ENCODE assay signal across 26 cellular contexts in the genomic region with DNA sequence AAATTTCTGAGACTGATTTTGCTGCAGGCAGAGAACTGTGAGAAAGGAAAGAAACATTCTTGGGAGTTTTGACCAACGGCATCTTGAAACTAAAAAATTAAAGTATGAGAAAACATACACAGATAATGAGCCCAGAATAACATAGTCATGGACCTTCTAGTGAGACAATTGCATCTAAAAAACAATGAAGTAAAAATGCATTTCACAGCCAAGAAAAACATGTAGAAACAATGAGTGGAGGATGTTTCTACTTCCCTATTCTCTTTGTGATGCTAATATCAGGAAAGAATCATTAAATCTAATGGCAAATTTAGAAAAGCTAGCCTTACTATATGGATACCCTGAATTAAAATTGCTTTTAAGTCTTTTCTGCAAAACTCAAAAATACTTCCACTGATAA. TPM values are rescaled to one million over a fixed set of nuclear protein-coding genes. Genes with fewer than 3 reads are reported as not detected.
DNase-seq lines count a peak whose midpoint lies in the region; ATAC-seq, FAIRE-seq and TF ChIP-seq lines count a peak whose summit lies in the region.
"Had no signal": no experiment of that assay in that cellular context is flagged by ENCODE, and none has a peak within 500 bp of the region (broad histone marks: within the 10 kb centered on the region; RNA-seq: fewer than 3 reads in every experiment).

No MANE protein-coding gene starts in this region.

- no peak overlapping the region for H3K4me3 Mint-ChIP-seq in GM23338
- no peak overlapping the region for H3K4me3 Mint-ChIP-seq in CD8-positive, alpha-beta T cell
- H3K4me3 Mint-ChIP-seq: CD14-positive monocyte; CD4-positive, alpha-beta T cell; HFFc6 had no signal

- H3K27me3 ChIP-seq in GM23338 (ENCODE audit: insufficient read depth) (no peaks in the 10 kb centered on the region), adipocyte (replicated peaks; ENCODE audit: control insufficient read depth, insufficient read depth, low read length) (no peaks in the 10 kb centered on the region), endothelial cell of umbilical vein (ENCODE audit: control insufficient read depth in 2 of 2, insufficient read depth in 2 of 2, low read length in 2 of 2) (no peaks in the 10 kb centered on the region)
- no peaks in the 10 kb centered on the region for H3K27me3 ChIP-seq in CD8-positive, alpha-beta T cell (ENCODE audit: insufficient read depth, low read length)
- H3K27me3 ChIP-seq: BE2C; BLaER1 treated with 17β-estradiol and CSF1 and Interleukin-3, amounts not matched to agents 10 nM and 100 nM had no signal

- CTCF ChIA-PET in endothelial cell of umbilical vein (lab: Charles Lee): no interaction called here
- CTCF ChIA-PET in CD8-positive, alpha-beta T cell (lab: Charles Lee): no interaction called here

- H4K20me1 ChIP-seq in GM23338 (replicated peaks; ENCODE audit: insufficient read depth) (no peaks in the 10 kb centered on the region), endothelial cell of umbilical vein (replicated peaks; ENCODE audit: control insufficient read depth, extremely low read depth, insufficient read depth, low read length) (no peaks in the 10 kb centered on the region)
- H4K20me1 ChIP-seq: BLaER1 treated with 17β-estradiol and CSF1 and Interleukin-3, amounts not matched to agents 10 nM and 100 nM had no signal

- no peak for FAIRE-seq in endothelial cell of umbilical vein (lab: Jason Lieb, UNC)
- FAIRE-seq: GM12878, H54 had no signal

- H3K4me1 ChIP-seq in GM23338 (ENCODE audit: insufficient read depth) (peaks cover 11% of the 10 kb centered on the region), adipocyte (ENCODE audit: control insufficient read depth, insufficient read depth, low read length) (peaks cover under 1% of the 10 kb centered on the region), endothelial cell of umbilical vein (ENCODE audit: control insufficient read depth, extremely low read depth, insufficient read depth, low read length) (peaks cover 4% of the 10 kb centered on the region)
- no peaks in the 10 kb centered on the region for H3K4me1 ChIP-seq in CD8-positive, alpha-beta T cell (ENCODE audit: insufficient read depth, low read length)
- H3K4me1 ChIP-seq: A549, BE2C, Caco-2, HAP-1 had no signal

- peak overlapping the region; percentile 6; the same call in 1 of the 2 replicates for H3K4me2 ChIP-seq in GM23338
- H3K4me2 ChIP-seq in endothelial cell of umbilical vein (ENCODE audit: insufficient read depth, low read length): peak overlapping the region; percentile 12
- H3K4me2 ChIP-seq: A549; BLaER1 treated with 17β-estradiol and CSF1 and Interleukin-3, amounts not matched to agents 10 nM and 100 nM had no signal

- H3K36me3 Mint-ChIP-seq in GM23338 (ENCODE audit: low read depth): peaks cover 3% of the 10 kb centered on the region; the same call in 1 of the 3 replicates
- H3K36me3 Mint-ChIP-seq in CD8-positive, alpha-beta T cell: no peaks in the 10 kb centered on the region
- H3K36me3 Mint-ChIP-seq: CD14-positive monocyte had no signal

- no peaks in the 10 kb centered on the region for H3F3A ChIP-seq in GM23338 (replicated peaks; ENCODE audit: low read depth)

- dilution Hi-C loops in endothelial cell of umbilical vein (cut with MboI; ENCODE audit: extremely low pct_ligation_motif_present, low sequenced_read_pairs): no loop called here

- no peaks in the 10 kb centered on the region for H3K27me3 Mint-ChIP-seq in GM23338 (ENCODE audit: insufficient read depth, low read depth, poor library complexity)
- peaks cover 11% of the 10 kb centered on the region for H3K27me3 Mint-ChIP-seq in CD8-positive, alpha-beta T cell (ENCODE audit: low read depth)

- peak overlapping the region; percentile 78 for H3K27ac Mint-ChIP-seq in GM23338
- H3K27ac Mint-ChIP-seq in CD8-positive, alpha-beta T cell: no peak overlapping the region
- H3K27ac Mint-ChIP-seq: CD14-positive monocyte; CD4-positive, alpha-beta T cell; HFFc6 had no signal

- no peaks in the 10 kb centered on the region for H3K79me2 ChIP-seq in GM23338 (replicated peaks; ENCODE audit: insufficient read depth)
- H3K79me2 ChIP-seq in endothelial cell of umbilical vein (ENCODE audit: control insufficient read depth, insufficient read depth, low read length): no peaks in the 10 kb centered on the region

- no peak overlapping the region for H3K4me3 ChIP-seq in GM23338
- no peak overlapping the region for H3K4me3 ChIP-seq in adipocyte (ENCODE audit: low read length)
- no peak overlapping the region for H3K4me3 ChIP-seq in endothelial cell of umbilical vein (replicated peaks in 1 of 3; ENCODE audit: insufficient read depth in 1 of 3, low read depth in 1 of 3, low read length in 3 of 3)
- no peak overlapping the region for H3K4me3 ChIP-seq in CD8-positive, alpha-beta T cell (ENCODE audit: low read depth, low read length)
- H3K4me3 ChIP-seq: A549; BLaER1 treated with 17β-estradiol and CSF1 and Interleukin-3, amounts not matched to agents 10 nM and 100 nM; GM12878; HAP-1 had no signal

- no peaks in the 10 kb centered on the region for H3K9me1 ChIP-seq in endothelial cell of umbilical vein (replicated peaks; ENCODE audit: control insufficient read depth, extremely low read depth, insufficient read depth, low read length)

- intact Hi-C loops in endothelial cell of umbilical vein (cut with micrococcal nuclease): no loop called here
- intact Hi-C loops in CD8-positive, alpha-beta T cell (cut with DNase I, micrococcal nuclease): no loop called here

- H2AFZ ChIP-seq in GM23338 (no peak overlapping the region), endothelial cell of umbilical vein (ENCODE audit: low read depth, low read length) (no peak overlapping the region)

- peaks cover 9% of the 10 kb centered on the region for H3K4me1 Mint-ChIP-seq in GM23338
- no peaks in the 10 kb centered on the region for H3K4me1 Mint-ChIP-seq in CD8-positive, alpha-beta T cell (ENCODE audit: low read depth)
- H3K4me1 Mint-ChIP-seq: CD14-positive monocyte had no signal

- H3K27ac ChIP-seq in GM23338 (ENCODE audit: low read depth) (no peak overlapping the region), endothelial cell of umbilical vein (ENCODE audit: insufficient read depth, low read depth, low read length) (no peak overlapping the region)
- H3K27ac ChIP-seq in CD8-positive, alpha-beta T cell (ENCODE audit: low read depth, low read length): no peak overlapping the region
- H3K27ac ChIP-seq: A549; BLaER1 treated with 17β-estradiol and CSF1 and Interleukin-3, amounts not matched to agents 10 nM and 100 nM had no signal

- POLR2A ChIA-PET in endothelial cell of umbilical vein (lab: Charles Lee): no interaction called here
- POLR2A ChIA-PET in CD8-positive, alpha-beta T cell (lab: Charles Lee): no interaction called here

- no peak for ATAC-seq in GM23338
- ATAC-seq in CD8-positive, alpha-beta T cell: no peak
- ATAC-seq: A549, GM12878 had no signal

- no TSS peak for BruUV-seq in endothelial cell of umbilical vein (replicated peaks; lab: Mats Ljungman, UMichigan)

- TF ChIP-seq POLR2A in endothelial cell of umbilical vein (IDR thresholded peaks at IDR 0.05; ENCODE audit: low read depth, low read length): no peak

- H3K9me3 Mint-ChIP-seq in GM23338: peaks cover 6% of the 10 kb centered on the region; the same call in 2 of the 3 replicates
- H3K9me3 Mint-ChIP-seq in CD8-positive, alpha-beta T cell: peaks cover 4% of the 10 kb centered on the region
- H3K9me3 Mint-ChIP-seq: CD4-positive, alpha-beta T cell; HFFc6 had no signal

- H3K9me3 ChIP-seq in adipocyte (ENCODE audit: control insufficient read depth, low read length): no peaks in the 10 kb centered on the region
- H3K9me3 ChIP-seq in endothelial cell of umbilical vein (replicated peaks; ENCODE audit: control insufficient read depth, insufficient read depth, low read length): no peaks in the 10 kb centered on the region
- no peaks in the 10 kb centered on the region for H3K9me3 ChIP-seq in CD8-positive, alpha-beta T cell (ENCODE audit: low read length)
- H3K9me3 ChIP-seq: A549, BE2C, HAP-1 had no signal

- no peaks in the 10 kb centered on the region for H3K9me2 ChIP-seq in GM23338 (ENCODE audit: insufficient read depth)

- DNase-seq in GM23338 (ENCODE audit: low spot score) (no peak), adipocyte (ENCODE audit: low read depth) (peak; percentile 7), endothelial cell of umbilical vein (ENCODE audit: low read depth, low spot score) (peak; percentile 56), lung microvascular endothelial cell (ENCODE audit: low read depth in 2 of 2) (peak; percentile 25 to 54), NCI-H1694 (lab: John Stamatoyannopoulos, UW) (no peak), cerebellar nuclear complex (lab: John Stamatoyannopoulos, UW) (no peak), DMS153 treated with DMSO at 0.1 percent for 48 hours (lab: John Stamatoyannopoulos, UW; ENCODE audit: unreplicated experiment) (no peak)
- DNase-seq in CD8-positive, alpha-beta T cell: no peak
- DNase-seq: 8988T; ACHN; AML-193; BE2C; Caco-2; CD4-positive, alpha-beta T cell; DMS153; DMS79; EL; GDM1; GOT3; HFFc6 had no signal

- H3K9ac ChIP-seq in adipocyte (ENCODE audit: low read length) (no peak overlapping the region), endothelial cell of umbilical vein (replicated peaks; ENCODE audit: extremely low read depth, insufficient read depth, low read length) (no peak overlapping the region)
- H3K9ac ChIP-seq: BLaER1 treated with 17β-estradiol and CSF1 and Interleukin-3, amounts not matched to agents 10 nM and 100 nM had no signal

- H3K36me3 ChIP-seq in GM23338 (ENCODE audit: insufficient read depth) (no peaks in the 10 kb centered on the region), adipocyte (ENCODE audit: control insufficient read depth, insufficient read depth, low read length, severe bottlenecking) (no peaks in the 10 kb centered on the region), endothelial cell of umbilical vein (ENCODE audit: control insufficient read depth in 2 of 2, extremely low read depth in 1 of 2, insufficient read depth in 2 of 2, low read length in 2 of 2) (no peaks in the 10 kb centered on the region)
- no peaks in the 10 kb centered on the region for H3K36me3 ChIP-seq in CD8-positive, alpha-beta T cell (ENCODE audit: insufficient read depth, low read length)
- H3K36me3 ChIP-seq: BE2C; BLaER1 treated with 17β-estradiol and CSF1 and Interleukin-3, amounts not matched to agents 10 nM and 100 nM; HAP-1 had no signal

- TF ChIP-seq CTCF in GM23338 (conservative IDR thresholded peaks at IDR 0.05; ENCODE audit: low read depth in 2 of 2) (no peak), endothelial cell of umbilical vein (IDR thresholded peaks at IDR 0.05; ENCODE audit: extremely low read depth in 1 of 2, insufficient read depth in 1 of 2, low read depth in 1 of 2, low read length in 2 of 2) (no peak)
- no peak for TF ChIP-seq CTCF in CD8-positive, alpha-beta T cell (IDR thresholded peaks at IDR 0.05)

RNA-seq across cellular contexts. Expression of gene PLEKHG7, which starts 12.2 kb away (rescaled TPM):
- not detected in 2 replicates for total RNA-seq in GM23338 (2014; rRNA removed; shearing (Covaris generic))
- polyA plus RNA-seq in GM23338 (2016; fragmentation: Nextera tagmentation; extraction: Ambion mirVana) (not detected in 2 replicates), endothelial cell of umbilical vein (not detected in 2 replicates)
- total RNA-seq in endothelial cell of umbilical vein (not detected in 2 replicates), lung microvascular endothelial cell (not detected in 2 replicates)
- polyA plus RNA-seq in endothelial cell of umbilical vein (2011; cell fraction: cytosol; rRNA removed): not detected in 2 replicates
- polyA plus RNA-seq in endothelial cell of umbilical vein (2011; cell fraction: nucleus; rRNA removed): not detected in 2 replicates
- polyA plus RNA-seq in endothelial cell of umbilical vein (2012): not detected in 2 replicates
- not detected in 2 replicates for polyA minus RNA-seq in endothelial cell of umbilical vein
- polyA minus RNA-seq in endothelial cell of umbilical vein (2011; cell fraction: cytosol; rRNA and poly(A)+ RNA removed): not detected
- polyA minus RNA-seq in endothelial cell of umbilical vein (2011; cell fraction: nucleus; rRNA and poly(A)+ RNA removed): not detected in 2 replicates
- total RNA-seq in CD8-positive, alpha-beta T cell: not detected
- total RNA-seq: CD4-positive, alpha-beta T cell had no signal
- polyA plus RNA-seq: CD14-positive monocyte had no signal

Comparison
In these comparisons a context has a peak if more than half of its experiments do, and no peak if none do; other contexts are left out.
1. DNase-seq: peak in adipocyte (single experiment), endothelial cell of umbilical vein (single experiment) and lung microvascular endothelial cell (2 of 2); none in GM23338 (single experiment), NCI-H1694 (single experiment), CD8-positive, alpha-beta T cell (0 of 7), cerebellar nuclear complex (0 of 2) and DMS153 treated with DMSO at 0.1 percent for 48 hours (single experiment).